ENCODE assay signal across 9 cellular contexts in genomic region chr15:47194718-47195117, GRCh38.
DNase-seq lines count a peak whose midpoint lies in the region; ATAC-seq and TF ChIP-seq lines count a peak whose summit lies in the region.
"Had no signal": no experiment of that assay in that cellular context is flagged by ENCODE, and none has a peak within 500 bp of the region (broad histone marks: within the 10 kb centered on the region; RNA-seq: fewer than 3 reads in every experiment).

No MANE protein-coding gene starts in this region.

- no peaks in the 10 kb centered on the region for H3K4me1 ChIP-seq in RWPE2 (ENCODE audit: insufficient read depth, poor library complexity, severe bottlenecking)

- no peaks in the 10 kb centered on the region for H3K36me3 Mint-ChIP-seq in T-helper 17 cell (ENCODE audit: low read depth)

- no peak overlapping the region for H3K4me3 Mint-ChIP-seq in T-helper 17 cell

- H3K27me3 ChIP-seq in RWPE2 (ENCODE audit: insufficient read depth, poor library complexity, severe bottlenecking) (peaks cover 9% of the 10 kb centered on the region), H7 (ENCODE audit: control insufficient read depth, insufficient read depth, low read length) (peaks cover 20% of the 10 kb centered on the region)

- no peak overlapping the region for H3K27ac Mint-ChIP-seq in T-helper 17 cell

- peaks cover 16% of the 10 kb centered on the region for H3K27me3 Mint-ChIP-seq in T-helper 17 cell

- H3K27ac ChIP-seq in 22Rv1 (no peak overlapping the region), RWPE2 (ENCODE audit: poor library complexity, severe bottlenecking) (no peak overlapping the region)

- H3K4me3 ChIP-seq in RWPE2 (ENCODE audit: severe bottlenecking) (no peak overlapping the region), fibroblast of villous mesenchyme (ENCODE audit: low read depth, low read length) (no peak overlapping the region), H7 (ENCODE audit: insufficient read depth, low read depth, low read length) (no peak overlapping the region)

- peak; percentile 69 for ATAC-seq in RWPE2 (ENCODE audit: low read depth)
- ATAC-seq in HG03521 (IDR thresholded peaks at IDR 0.05; ENCODE audit: unreplicated experiment): no peak
- ATAC-seq in T-helper 17 cell: no peak

- no peaks in the 10 kb centered on the region for H3K36me3 ChIP-seq in RWPE2 (ENCODE audit: low read depth)
- H3K36me3 ChIP-seq in H7 (replicated peaks; ENCODE audit: control insufficient read depth, insufficient read depth, low read length): no peaks in the 10 kb centered on the region

- H3K9me3 ChIP-seq in RWPE2 (ENCODE audit: severe bottlenecking) (no peaks in the 10 kb centered on the region), T-helper 17 cell (ENCODE audit: control insufficient read depth, low read length, poor library complexity, severe bottlenecking) (no peaks in the 10 kb centered on the region)

- peaks cover 2% of the 10 kb centered on the region for H3K4me1 Mint-ChIP-seq in T-helper 17 cell

- DNase-seq in H4 (ENCODE audit: low spot score) (peak; percentile 54), RWPE2 (ENCODE audit: low spot score) (no peak), fibroblast of villous mesenchyme (ENCODE audit: low read depth) (peak; percentile 32), H7 (no peak), T-helper 17 cell (no peak)
- no peak for DNase-seq in activated CD4-positive, alpha-beta T cell treated with anti-CD3 and anti-CD28 coated beads for 4 hours
- DNase-seq: NCI-H446 treated with DMSO at 0.1 percent for 48 hours had no signal

- TF ChIP-seq CTCF in 22Rv1 (IDR thresholded peaks at IDR 0.05) (peak; percentile 61), RWPE2 (IDR thresholded peaks at IDR 0.05; ENCODE audit: poor library complexity, severe bottlenecking) (peak; percentile 59), fibroblast of villous mesenchyme (IDR thresholded peaks at IDR 0.05; ENCODE audit: insufficient read depth, low read depth, low read length) (peak; percentile 44)

Comparison
In these comparisons a context has a peak if more than half of its experiments do, and no peak if none do; other contexts are left out.
1. DNase-seq: peak in H4 (single experiment) and fibroblast of villous mesenchyme (single experiment); none in RWPE2 (single experiment), H7 (single experiment), activated CD4-positive, alpha-beta T cell treated with anti-CD3 and anti-CD28 coated beads for 4 hours (0 of 2) and T-helper 17 cell (0 of 3).
2. Peak in every context shown above with its lines, with median percentiles within 50 percentile points of each other: CTCF ChIP-seq.